Comparison of ENCODE assay signal across 1 cellular context in genomic region chr16:23901178-23902131, GRCh38.
TF ChIP-seq lines count a peak whose summit lies in the region.

No MANE protein-coding gene starts in this region.

TF ChIP-seq in K562, 482 proteins besides CTCF, POLR2A, EP300 and RAD21 (continued from another document and continues in another):
- TF ChIP-seq TEAD4 (IDR thresholded peaks at IDR 0.05; ENCODE audit: low read length) (peak; percentile 98), TEAD4 (CRISPR knock-in tag; IDR thresholded peaks at IDR 0.05; ENCODE audit: borderline replicate concordance) (no peak), GATA2 (CRISPR knock-in tag; IDR thresholded peaks at IDR 0.05) (peak; percentile 97), ZNF239 (CRISPR knock-in tag; IDR thresholded peaks at IDR 0.05) (no peak; the same call in 1 of the 2 replicates), MTF1 (CRISPR knock-in tag; IDR thresholded peaks at IDR 0.05; ENCODE audit: borderline replicate concordance) (no peak), ARHGAP35 (IDR thresholded peaks at IDR 0.05; ENCODE audit: partially characterized antibody) (no peak), PTBP1 (IDR thresholded peaks at IDR 0.05; ENCODE audit: low read depth, low read length) (0 out of 2 replicates have a peak, but pooled peaks have one; percentile 20), ZNF224 (CRISPR knock-in tag; IDR thresholded peaks at IDR 0.05) (no peak), SRSF7 (optimal IDR thresholded peaks at IDR 0.05; ENCODE audit: low read depth, low read length) (no peak), ZBED1 (IDR thresholded peaks at IDR 0.05) (peak; percentile 74; the same call in 1 of the 2 replicates), PHB2 (IDR thresholded peaks at IDR 0.05; ENCODE audit: low read depth) (peak; percentile 89), CREB3L1 (IDR thresholded peaks at IDR 0.05; ENCODE audit: borderline replicate concordance, low read depth) (peak; percentile 53; the same call in 1 of the 2 replicates), ZNF76 (CRISPR knock-in tag; IDR thresholded peaks at IDR 0.05; ENCODE audit: borderline replicate concordance) (no peak), TFAM (CRISPR knock-in tag; conservative IDR thresholded peaks at IDR 0.05) (no peak), ZNF668 (CRISPR knock-in tag; IDR thresholded peaks at IDR 0.05) (no peak), ZKSCAN8 (CRISPR knock-in tag; IDR thresholded peaks at IDR 0.05) (0 out of 2 replicates have a peak, but pooled peaks have one; percentile 57), RBM34 (IDR thresholded peaks at IDR 0.05; ENCODE audit: borderline replicate concordance, insufficient read depth, low read length) (no peak), ARID2 (IDR thresholded peaks at IDR 0.05) (no peak), ZNF436 (CRISPR knock-in tag; IDR thresholded peaks at IDR 0.05) (no peak), DACH1 (IDR thresholded peaks at IDR 0.05; ENCODE audit: partially characterized antibody) (no peak), EWSR1 (IDR thresholded peaks at IDR 0.05; ENCODE audit: borderline replicate concordance, low read depth, partially characterized antibody) (no peak), HSF4 (CRISPR knock-in tag; IDR thresholded peaks at IDR 0.05; ENCODE audit: borderline replicate concordance) (no peak), RFX7 (CRISPR knock-in tag; IDR thresholded peaks at IDR 0.05) (no peak), HDAC2 (IDR thresholded peaks at IDR 0.05) (peak; percentile 93), RBM17 (IDR thresholded peaks at IDR 0.05; ENCODE audit: borderline replicate concordance, low read depth, low read length) (no peak), GATAD2B (IDR thresholded peaks at IDR 0.05; ENCODE audit: borderline replicate concordance) (peak; percentile 82; the same call in 1 of the 2 replicates), NCOR1 (IDR thresholded peaks at IDR 0.05) (peak; percentile 98), SNRNP70 (optimal IDR thresholded peaks at IDR 0.05; ENCODE audit: low read depth, low read length) (no peak), TSC22D4 (tag; IDR thresholded peaks at IDR 0.05) (no peak), HNRNPK (IDR thresholded peaks at IDR 0.05; ENCODE audit: low read depth, low read length, poor library complexity, severe bottlenecking) (no peak), TAF15 (IDR thresholded peaks at IDR 0.05; ENCODE audit: low read depth, low read length) (no peak), YY1 (IDR thresholded peaks at IDR 0.05; ENCODE audit: borderline replicate concordance in 1 of 3, control insufficient read depth in 1 of 3, extremely low read depth in 1 of 3, insufficient read depth in 3 of 3, insufficient read length in 1 of 3, insufficient replicate concordance in 2 of 3, low read depth in 1 of 3, low read length in 2 of 3) (peak in 1 of 3 experiments; percentile 68), ZC3H4 (CRISPR knock-in tag; IDR thresholded peaks at IDR 0.05; ENCODE audit: borderline replicate concordance) (no peak), SMC3 (conservative IDR thresholded peaks at IDR 0.05; ENCODE audit: insufficient read depth, low read depth, low read length) (peak; percentile 32; the same call in 1 of the 2 replicates), ZFP30 (CRISPR knock-in tag; IDR thresholded peaks at IDR 0.05; ENCODE audit: borderline replicate concordance) (no peak), THRAP3 (IDR thresholded peaks at IDR 0.05; ENCODE audit: borderline replicate concordance) (no peak), GTF2E2 (tag; IDR thresholded peaks at IDR 0.05) (no peak), ZNF347 (CRISPR knock-in tag; IDR thresholded peaks at IDR 0.05; ENCODE audit: low read depth) (no peak), ZBTB2 (IDR thresholded peaks at IDR 0.05) (peak; percentile 76; the same call in 1 of the 2 replicates), DDX20 (tag; IDR thresholded peaks at IDR 0.05; ENCODE audit: low read depth) (no peak), ZNF695 (CRISPR knock-in tag; IDR thresholded peaks at IDR 0.05) (no peak), HDGF (IDR thresholded peaks at IDR 0.05) (no peak), ETS2 (tag; IDR thresholded peaks at IDR 0.05; ENCODE audit: borderline replicate concordance, poor library complexity, severe bottlenecking) (no peak), CGGBP1 (CRISPR knock-in tag; IDR thresholded peaks at IDR 0.05) (no peak), POU5F1 (IDR thresholded peaks at IDR 0.05; ENCODE audit: borderline replicate concordance, low read depth, low read length, partially characterized antibody) (no peak), ADNP (tag; IDR thresholded peaks at IDR 0.05) (no peak), IRF1 (CRISPR knock-in tag; IDR thresholded peaks at IDR 0.05; ENCODE audit: borderline replicate concordance) (no peak), NONO (IDR thresholded peaks at IDR 0.05; ENCODE audit: low read depth in 2 of 2, low read length in 1 of 2) (peak in 1 of 2 experiments; percentile 70; a peak in 1 of 4 replicates), HNRNPLL (IDR thresholded peaks at IDR 0.05; ENCODE audit: low read depth, low read length, poor library complexity, severe bottlenecking) (peak; percentile 17), ELK3 (CRISPR knock-in tag; IDR thresholded peaks at IDR 0.05) (no peak), ZNF507 (tag; conservative IDR thresholded peaks at IDR 0.05) (no peak), GMEB1 (CRISPR knock-in tag; IDR thresholded peaks at IDR 0.05) (no peak), POLR2AphosphoS5 (IDR thresholded peaks at IDR 0.05; ENCODE audit: control insufficient read depth, insufficient read depth, low read depth, low read length) (peak; percentile 98), KAT2B (IDR thresholded peaks at IDR 0.05; ENCODE audit: low read depth, low read length) (no peak), ZBTB26 (CRISPR knock-in tag; IDR thresholded peaks at IDR 0.05) (peak; percentile 67; the same call in 1 of the 2 replicates), CREM (IDR thresholded peaks at IDR 0.05; ENCODE audit: low read depth) (peak; percentile 84), CREB3 (tag; conservative IDR thresholded peaks at IDR 0.05; ENCODE audit: low read depth) (no peak), XRCC3 (IDR thresholded peaks at IDR 0.05) (no peak), ZKSCAN3 (CRISPR knock-in tag; IDR thresholded peaks at IDR 0.05) (no peak), EZH2 (IDR thresholded peaks at IDR 0.05; ENCODE audit: borderline replicate concordance, low read depth, low read length) (no peak), ZNF644 (tag; IDR thresholded peaks at IDR 0.05; ENCODE audit: low read depth) (peak; percentile 78; the same call in 1 of the 2 replicates), HMG20B (CRISPR knock-in tag; IDR thresholded peaks at IDR 0.05) (no peak), ARID3A (IDR thresholded peaks at IDR 0.05; ENCODE audit: borderline replicate concordance, low read depth, low read length) (peak; percentile 85), ZNF274 (IDR thresholded peaks at IDR 0.05; ENCODE audit: borderline replicate concordance, low read depth, low read length) (peak; percentile 20; the same call in 1 of the 2 replicates), CSDE1 (IDR thresholded peaks at IDR 0.05) (no peak), MBD2 (IDR thresholded peaks at IDR 0.05; ENCODE audit: borderline replicate concordance, low read depth) (peak; percentile 92), SPI1 (IDR thresholded peaks at IDR 0.05; ENCODE audit: borderline replicate concordance, low read depth, low read length) (peak; percentile 81), PHB (CRISPR knock-in tag; IDR thresholded peaks at IDR 0.05) (no peak), TCF7L2 (IDR thresholded peaks at IDR 0.05; ENCODE audit: low read depth, low read length) (no peak)
